Comparison of ENCODE assay signal across 9 cellular contexts in the genomic region with DNA sequence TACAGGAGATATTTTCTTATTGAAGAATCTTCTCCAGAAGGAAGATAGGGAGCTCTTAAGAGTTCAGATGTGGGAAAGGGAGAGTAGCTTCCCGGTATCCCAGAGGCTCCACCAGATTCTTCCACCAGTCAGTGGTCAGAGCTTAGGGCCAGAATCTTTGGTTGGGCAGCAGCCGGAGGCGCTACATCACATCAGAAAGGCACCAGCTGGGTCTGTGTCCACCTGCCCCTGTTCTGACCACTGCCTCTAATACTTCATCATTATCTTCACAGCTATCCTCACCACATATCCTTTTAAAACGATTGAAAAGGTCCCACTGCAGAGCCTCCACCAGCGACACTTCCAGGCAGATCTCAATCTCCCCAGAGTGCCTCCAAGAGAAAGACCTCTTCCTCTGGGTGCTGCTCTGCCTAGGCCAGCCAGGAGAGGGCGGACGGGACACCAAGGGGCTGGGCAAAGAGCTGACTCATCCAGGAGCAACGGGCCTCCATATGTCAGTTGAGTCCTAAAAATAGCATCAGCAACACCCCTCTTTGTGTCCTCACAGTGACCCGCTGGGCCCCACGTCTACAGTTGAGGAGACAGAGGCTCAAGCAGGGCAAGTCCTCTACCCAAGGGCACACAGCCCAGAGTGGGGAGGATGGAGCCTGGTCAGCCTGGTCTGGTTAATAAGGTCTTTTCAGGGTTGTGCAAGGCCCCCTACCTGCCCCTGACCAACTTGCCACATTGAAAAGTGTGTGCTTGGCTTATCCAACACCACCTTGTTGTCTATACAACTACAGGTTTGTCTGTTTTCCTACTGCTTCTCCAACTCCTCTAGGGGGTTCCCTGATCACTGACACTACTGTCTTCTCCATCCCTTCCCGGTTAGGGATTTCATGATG.
DNase-seq lines count a peak whose midpoint lies in the region; ATAC-seq and TF ChIP-seq lines count a peak whose summit lies in the region.
"Had no signal": no experiment of that assay in that cellular context is flagged by ENCODE, and none has a peak within 500 bp of the region (broad histone marks: within the 10 kb centered on the region; RNA-seq: fewer than 3 reads in every experiment).

No MANE protein-coding gene starts in this region.

- peaks cover 17% of the 10 kb centered on the region for H3K4me1 Mint-ChIP-seq in HFFc6 (ENCODE audit: low read depth)
- H3K4me1 Mint-ChIP-seq in memory B cell = peaks cover 4% of the 10 kb centered on the region
- H3K4me1 Mint-ChIP-seq: B cell had no signal

- no peaks in the 10 kb centered on the region for H4K20me1 ChIP-seq in mammary epithelial cell (ENCODE audit: insufficient read depth, low read length)

- H3K27me3 Mint-ChIP-seq in HFFc6 (ENCODE audit: insufficient read depth) = peaks cover 32% of the 10 kb centered on the region
- no peaks in the 10 kb centered on the region for H3K27me3 Mint-ChIP-seq in memory B cell
- H3K27me3 Mint-ChIP-seq: B cell had no signal

- H3K36me3 Mint-ChIP-seq in HFFc6 (ENCODE audit: low read depth) (no peaks in the 10 kb centered on the region), memory B cell (peaks cover 26% of the 10 kb centered on the region)

- H3K79me2 ChIP-seq in mammary epithelial cell (ENCODE audit: insufficient read depth, low read length) = no peaks in the 10 kb centered on the region

- in situ Hi-C loops in mammary epithelial cell (cut with MboI; ENCODE audit: low sequenced_read_pairs in 2 of 2) = no loop called here

- H3K4me3 Mint-ChIP-seq in HFFc6 (no peak overlapping the region), memory B cell (no peak overlapping the region)
- H3K4me3 Mint-ChIP-seq: B cell had no signal

- no peaks in the 10 kb centered on the region for H3K9me3 ChIP-seq in NT2/D1 (ENCODE audit: insufficient read depth, low read length)
- no peaks in the 10 kb centered on the region for H3K9me3 ChIP-seq in mammary epithelial cell (replicated peaks; ENCODE audit: insufficient read depth, low read length)

- H3K27ac Mint-ChIP-seq in HFFc6 = peak overlapping the region; percentile 38
- H3K27ac Mint-ChIP-seq in memory B cell = no peak overlapping the region
- H3K27ac Mint-ChIP-seq: B cell had no signal

- intact Hi-C loops in mammary epithelial cell (cut with micrococcal nuclease) = no loop called here

- H3K4me3 ChIP-seq in NT2/D1 (ENCODE audit: insufficient read length, low read depth) (no peak overlapping the region), mammary epithelial cell (replicated peaks in 1 of 3; ENCODE audit: insufficient read depth in 1 of 3, low read depth in 2 of 3, low read length in 3 of 3) (no peak overlapping the region)

- H3K4me2 ChIP-seq in mammary epithelial cell (ENCODE audit: insufficient read depth, low read depth, low read length) = no peak overlapping the region

- dilution Hi-C loops in mammary epithelial cell (cut with HindIII; ENCODE audit: low sequenced_read_pairs) = no loop called here

- no peak overlapping the region for H2AFZ ChIP-seq in mammary epithelial cell (ENCODE audit: low read depth, low read length)

- H3K4me1 ChIP-seq in NT2/D1 (ENCODE audit: insufficient read depth, insufficient read length) (no peaks in the 10 kb centered on the region), mammary epithelial cell (ENCODE audit: insufficient read depth, low read length) (no peaks in the 10 kb centered on the region)

- no peaks in the 10 kb centered on the region for H3K9me3 Mint-ChIP-seq in HFFc6
- no peaks in the 10 kb centered on the region for H3K9me3 Mint-ChIP-seq in memory B cell

- WGBS in mammary epithelial cell (ENCODE audit: low coverage, missing lambda C conversion rate) = 40% methylated on average over 9 of the region's 11 CpGs

- TF ChIP-seq CTCF in HFFc6 (IDR thresholded peaks at IDR 0.05) (peak; percentile 77), mammary epithelial cell (conservative IDR thresholded peaks at IDR 0.05 in 1 of 2, IDR thresholded peaks at IDR 0.05 in 1 of 2; ENCODE audit: extremely low read depth in 1 of 2, insufficient read depth in 1 of 2, low read depth in 1 of 2, low read length in 2 of 2) (peak; percentile 57 to 73)

- peaks cover 41% of the 10 kb centered on the region for H3K36me3 ChIP-seq in NT2/D1 (ENCODE audit: insufficient read depth, insufficient read length, low read length)
- no peaks in the 10 kb centered on the region for H3K36me3 ChIP-seq in mammary epithelial cell (ENCODE audit: insufficient read depth, low read length)

- no TSS peak for BruUV-seq in mammary epithelial cell (replicated peaks; lab: Mats Ljungman, UMichigan)

- peak; percentile 34 for ATAC-seq in memory B cell (ENCODE audit: low read depth)

- H3K9ac ChIP-seq in NT2/D1 (ENCODE audit: insufficient read length, low read depth) (no peak overlapping the region), mammary epithelial cell (ENCODE audit: insufficient read depth, low read length) (no peak overlapping the region)

- no peaks in the 10 kb centered on the region for H3K27me3 ChIP-seq in NT2/D1 (ENCODE audit: insufficient read depth, insufficient read length)
- peaks cover 3% of the 10 kb centered on the region for H3K27me3 ChIP-seq in mammary epithelial cell (ENCODE audit: insufficient read depth, low read length)

- no peak overlapping the region for H3K27ac ChIP-seq in mammary epithelial cell (ENCODE audit: insufficient read depth, low read depth, low read length)

- peak; percentile 3 for DNase-seq in NCI-H1436 (lab: John Stamatoyannopoulos, UW)
- no peak for DNase-seq in NCI-H1436 treated with DMSO at 0.1 percent for 48 hours (lab: John Stamatoyannopoulos, UW)
- peak; percentile 83 for DNase-seq in HFFc6
- DNase-seq in NT2/D1 (ENCODE audit: low read depth, low spot score) = peak; percentile 71
- DNase-seq in mammary epithelial cell = peak; percentile 30
- DNase-seq in memory B cell (ENCODE audit: low spot score in 2 of 2) = no peak
- DNase-seq in NCI-H2081 (lab: John Stamatoyannopoulos, UW) = no peak
- no peak for DNase-seq in medulla oblongata (ENCODE audit: extremely low spot score)

- CTCF ChIA-PET in mammary epithelial cell (lab: Charles Lee; ENCODE audit: low non-redundant PET) = interaction anchor here (0.7 kb wide), 2 partner anchors 79 to 446 kb away, joined by 4 read pairs; no protein-coding TSS in a partner anchor

Comparison
In these comparisons a context has a peak if more than half of its experiments do, and no peak if none do; other contexts are left out.
1. DNase-seq: peak in NCI-H1436 (single experiment), HFFc6 (single experiment), NT2/D1 (single experiment) and mammary epithelial cell (single experiment); none in NCI-H1436 treated with DMSO at 0.1 percent for 48 hours (single experiment), memory B cell (0 of 2), NCI-H2081 (0 of 2) and medulla oblongata (single experiment).